In the genomic region with DNA sequence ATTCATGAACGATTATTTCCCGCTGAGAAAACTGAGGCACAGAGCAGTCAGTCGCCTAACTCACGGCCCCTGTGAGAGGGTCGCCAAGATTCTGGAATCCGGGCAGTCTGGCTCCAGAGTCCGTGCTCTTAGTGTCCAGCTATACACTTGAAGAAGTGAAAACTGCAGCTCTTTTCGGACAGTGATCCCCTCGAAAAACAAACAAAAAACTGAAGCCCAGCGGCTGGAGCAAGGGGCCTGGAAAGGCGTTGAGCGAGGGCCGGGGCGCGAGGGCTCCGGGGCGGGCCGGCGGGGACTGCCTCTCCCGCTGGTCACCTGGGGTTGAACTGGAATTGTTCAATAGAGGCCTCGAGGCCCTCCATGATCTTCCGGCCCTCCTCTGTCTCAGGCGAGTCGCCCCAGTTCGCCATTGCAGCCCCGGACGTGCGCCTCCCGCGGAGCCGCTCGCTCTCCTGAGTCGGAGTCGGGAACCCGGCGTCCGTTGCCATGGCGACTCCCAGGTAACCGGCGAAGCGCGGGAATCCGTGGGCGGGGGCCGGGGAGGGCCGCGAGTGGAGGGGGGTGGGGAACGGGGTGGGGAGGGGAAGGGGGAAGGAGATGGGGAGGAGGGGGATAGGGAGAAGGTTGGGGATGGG, we compare ENCODE assay signal across 1 cellular context.
TF ChIP-seq lines count a peak whose summit lies in the region.

No MANE protein-coding gene starts in this region.

TF ChIP-seq in WTC11, 78 proteins besides CTCF, POLR2A, EP300 and RAD21 (continued from another document):
- TF ChIP-seq, protein P1, sequence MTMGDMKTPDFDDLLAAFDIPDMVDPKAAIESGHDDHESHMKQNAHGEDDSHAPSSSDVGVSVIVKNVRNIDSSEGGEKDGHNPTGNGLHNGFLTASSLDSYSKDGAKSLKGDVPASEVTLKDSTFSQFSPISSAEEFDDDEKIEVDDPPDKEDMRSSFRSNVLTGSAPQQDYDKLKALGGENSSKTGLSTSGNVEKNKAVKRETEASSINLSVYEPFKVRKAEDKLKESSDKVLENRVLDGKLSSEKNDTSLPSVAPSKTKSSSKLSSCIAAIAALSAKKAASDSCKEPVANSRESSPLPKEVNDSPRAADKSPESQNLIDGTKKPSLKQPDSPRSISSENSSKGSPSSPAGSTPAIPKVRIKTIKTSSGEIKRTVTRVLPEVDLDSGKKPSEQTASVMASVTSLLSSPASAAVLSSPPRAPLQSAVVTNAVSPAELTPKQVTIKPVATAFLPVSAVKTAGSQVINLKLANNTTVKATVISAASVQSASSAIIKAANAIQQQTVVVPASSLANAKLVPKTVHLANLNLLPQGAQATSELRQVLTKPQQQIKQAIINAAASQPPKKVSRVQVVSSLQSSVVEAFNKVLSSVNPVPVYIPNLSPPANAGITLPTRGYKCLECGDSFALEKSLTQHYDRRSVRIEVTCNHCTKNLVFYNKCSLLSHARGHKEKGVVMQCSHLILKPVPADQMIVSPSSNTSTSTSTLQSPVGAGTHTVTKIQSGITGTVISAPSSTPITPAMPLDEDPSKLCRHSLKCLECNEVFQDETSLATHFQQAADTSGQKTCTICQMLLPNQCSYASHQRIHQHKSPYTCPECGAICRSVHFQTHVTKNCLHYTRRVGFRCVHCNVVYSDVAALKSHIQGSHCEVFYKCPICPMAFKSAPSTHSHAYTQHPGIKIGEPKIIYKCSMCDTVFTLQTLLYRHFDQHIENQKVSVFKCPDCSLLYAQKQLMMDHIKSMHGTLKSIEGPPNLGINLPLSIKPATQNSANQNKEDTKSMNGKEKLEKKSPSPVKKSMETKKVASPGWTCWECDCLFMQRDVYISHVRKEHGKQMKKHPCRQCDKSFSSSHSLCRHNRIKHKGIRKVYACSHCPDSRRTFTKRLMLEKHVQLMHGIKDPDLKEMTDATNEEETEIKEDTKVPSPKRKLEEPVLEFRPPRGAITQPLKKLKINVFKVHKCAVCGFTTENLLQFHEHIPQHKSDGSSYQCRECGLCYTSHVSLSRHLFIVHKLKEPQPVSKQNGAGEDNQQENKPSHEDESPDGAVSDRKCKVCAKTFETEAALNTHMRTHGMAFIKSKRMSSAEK (CRISPR knock-in tag; IDR thresholded peaks at IDR 0.05; ENCODE audit: borderline replicate concordance) = no peak
